In the genomic region with DNA sequence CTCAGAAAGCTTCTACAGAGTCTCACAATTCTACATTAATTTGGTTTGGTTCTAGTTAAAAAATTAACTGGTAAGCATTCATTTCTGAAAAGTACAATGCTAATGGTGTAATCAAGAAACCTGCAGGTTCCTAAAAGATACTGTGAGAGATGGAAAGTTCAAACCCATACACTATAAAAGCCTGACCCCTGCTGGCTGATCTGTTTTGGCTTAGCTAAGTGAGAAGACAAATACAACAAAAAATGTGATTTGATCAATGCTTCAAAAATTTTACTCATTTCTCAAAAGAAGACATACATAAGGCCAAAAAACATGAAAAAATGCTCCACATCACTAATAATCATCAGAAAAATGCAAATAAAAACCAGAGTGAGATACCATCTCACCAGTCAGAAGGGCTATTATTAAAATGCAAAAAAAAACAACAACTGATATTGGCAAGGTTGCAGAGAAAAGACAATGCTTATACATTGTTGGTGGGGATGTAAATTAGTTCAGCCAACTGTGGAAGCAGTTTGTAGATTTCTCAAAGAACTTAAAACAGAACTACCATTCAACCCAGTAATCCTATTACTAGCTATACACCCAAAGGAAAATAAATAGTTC, we compare ENCODE assay signal across 8 cellular contexts.
A peak's percentile ranks its signal among the peaks of the same experiment; 100 is the strongest.
DNase-seq lines count a peak whose midpoint lies in the region; ATAC-seq and TF ChIP-seq lines count a peak whose summit lies in the region.

No MANE protein-coding gene starts in this region.

- H3K9me3 Mint-ChIP-seq in neural progenitor cell = no peaks in the 10 kb centered on the region

- no peak overlapping the region for H3K27ac Mint-ChIP-seq in neural progenitor cell

- no peaks in the 10 kb centered on the region for H4K20me1 ChIP-seq in neural progenitor cell (ENCODE audit: low read depth)

- no peak overlapping the region for H3K4me2 ChIP-seq in neural progenitor cell

- DNase-seq in AG09319 (ENCODE audit: extremely low read depth, low read depth) (no peak), GM03348 (ENCODE audit: low spot score) (peak; percentile 48), HS-27A (ENCODE audit: low read depth) (peak; percentile 15), SW480 (ENCODE audit: low spot score) (peak; percentile 28), esophagus muscularis mucosa (ENCODE audit: extremely low spot score) (no peak), neural progenitor cell (ENCODE audit: low spot score) (peak; percentile 62)

- H3K36me3 ChIP-seq in esophagus muscularis mucosa (no peaks in the 10 kb centered on the region), neural progenitor cell (no peaks in the 10 kb centered on the region)

- ATAC-seq in HG03039 (IDR thresholded peaks at IDR 0.05; ENCODE audit: unreplicated experiment) (no peak), HG03095 (IDR thresholded peaks at IDR 0.05; ENCODE audit: unreplicated experiment) (no peak)

- TF ChIP-seq EP300 in esophagus muscularis mucosa (IDR thresholded peaks at IDR 0.05) = no peak

- H3K27me3 ChIP-seq in esophagus muscularis mucosa = no peaks in the 10 kb centered on the region
- H3K27me3 ChIP-seq in neural progenitor cell = no peaks in the 10 kb centered on the region

- H3K4me1 ChIP-seq in esophagus muscularis mucosa (no peaks in the 10 kb centered on the region), neural progenitor cell (peaks cover 6% of the 10 kb centered on the region)

- no peaks in the 10 kb centered on the region for H3F3A ChIP-seq in neural progenitor cell (ENCODE audit: low read depth)

- peaks cover 2% of the 10 kb centered on the region for H3K27me3 Mint-ChIP-seq in neural progenitor cell (ENCODE audit: insufficient read depth, low read depth)

- no peaks in the 10 kb centered on the region for H3K79me2 ChIP-seq in neural progenitor cell (ENCODE audit: low read depth)

- no peak overlapping the region for H2AFZ ChIP-seq in neural progenitor cell (replicated peaks)

- H3K4me3 ChIP-seq in esophagus muscularis mucosa = no peak overlapping the region
- no peak overlapping the region for H3K4me3 ChIP-seq in neural progenitor cell

- no peak for TF ChIP-seq POLR2A in esophagus muscularis mucosa (IDR thresholded peaks at IDR 0.05; ENCODE audit: low read depth)

- intact Hi-C loops in esophagus muscularis mucosa (cut with DNase I) = loop anchor here (5.0 kb wide), 1 partner anchor 184 kb away; no protein-coding TSS in a partner anchor

- peaks cover 2% of the 10 kb centered on the region for H3K4me1 Mint-ChIP-seq in neural progenitor cell

- H3K9me3 ChIP-seq in esophagus muscularis mucosa (no peaks in the 10 kb centered on the region), neural progenitor cell (ENCODE audit: low read depth) (no peaks in the 10 kb centered on the region)

- no peak overlapping the region for H3K4me3 Mint-ChIP-seq in neural progenitor cell

- H3K36me3 Mint-ChIP-seq in neural progenitor cell = no peaks in the 10 kb centered on the region

- TF ChIP-seq CTCF in AG09319 (IDR thresholded peaks at IDR 0.05; ENCODE audit: low read depth, low read length) (peak; percentile 77), esophagus muscularis mucosa (IDR thresholded peaks at IDR 0.05) (peak; percentile 36 to 57 (median 49)), neural progenitor cell (IDR thresholded peaks at IDR 0.05) (peak; percentile 72)

- H3K9ac ChIP-seq in neural progenitor cell = no peak overlapping the region

- no peak overlapping the region for H3K27ac ChIP-seq in esophagus muscularis mucosa (replicated peaks in 1 of 4)
- H3K27ac ChIP-seq in neural progenitor cell = no peak overlapping the region

Comparison
In these comparisons a context has a peak if more than half of its experiments do, and no peak if none do; other contexts are left out.
1. DNase-seq: peak in GM03348 (single experiment), HS-27A (single experiment), SW480 (single experiment) and neural progenitor cell (single experiment); none in AG09319 (single experiment) and esophagus muscularis mucosa (single experiment).
2. Peak in every context shown above with its lines, with median percentiles within 50 percentile points of each other: CTCF ChIP-seq.